8 cellular contexts compared by ENCODE assay signal in genomic region chr1:205791568-205792180, GRCh38. TPM values are rescaled to one million over a fixed set of nuclear protein-coding genes. Genes with fewer than 3 reads are reported as not detected.
DNase-seq lines count a peak whose midpoint lies in the region; ATAC-seq, FAIRE-seq and TF ChIP-seq lines count a peak whose summit lies in the region.

No MANE protein-coding gene starts in this region.

- no peak for TF ChIP-seq POLR2A in GM12892 (IDR thresholded peaks at IDR 0.05; ENCODE audit: low read depth, low read length)

- H3K4me3 ChIP-seq in KMS-11 (IDR thresholded peaks at IDR 0.05; ENCODE audit: insufficient read depth, low read depth, low read length), result no peak overlapping the region

- H3K4me2 ChIP-seq in KMS-11, result no peak overlapping the region

- H3K27ac ChIP-seq in KMS-11, result no peak overlapping the region
- no peak overlapping the region for H3K27ac ChIP-seq in RWPE1

- TF ChIP-seq CTCF in KMS-11 (conservative IDR thresholded peaks at IDR 0.05; ENCODE audit: low read depth, low read length), result peak; percentile 96
- TF ChIP-seq CTCF in RWPE1 (conservative IDR thresholded peaks at IDR 0.05; ENCODE audit: low read depth), result peak; percentile 75

- no peak overlapping the region for H3K27ac Mint-ChIP-seq in activated naive CD8-positive, alpha-beta T cell treated with anti-CD3 and anti-CD28 coated beads, Interleukin-2, amount 50 U/mL, for 24 hours

- no peaks in the 10 kb centered on the region for H4K20me1 ChIP-seq in KMS-11 (ENCODE audit: insufficient read depth)

- H3K36me3 ChIP-seq in KMS-11 (ENCODE audit: insufficient read depth), result no peaks in the 10 kb centered on the region

- CTCF ChIA-PET in RWPE1 (lab: Yijun Ruan, JAX), result interaction anchor here (0.5 to 7.3 kb wide), 49 partner anchors 8 to 1955 kb away, joined by 3 to 107 read pairs (median 5); partner anchors contain the start of genes NUCKS1 and SLC26A9

- ATAC-seq in activated naive CD8-positive, alpha-beta T cell treated with anti-CD3 and anti-CD28 coated beads, Interleukin-2, amount 50 U/mL, for 24 hours, result peak; percentile 94
- ATAC-seq in left cardiac atrium (peak; percentile 85 to 87), sciatic nerve (peak; percentile 92), GM21360 (IDR thresholded peaks at IDR 0.05; ENCODE audit: unreplicated experiment) (no peak)

- H3K9ac ChIP-seq in KMS-11, result no peak overlapping the region

- DNase-seq in ACHN, result peak; percentile 65
- DNase-seq in GM12892 (ENCODE audit: insufficient read length), result peak; percentile 62
- peak; percentile 88 for DNase-seq in RWPE1 (ENCODE audit: low spot score)
- peak; percentile 63 for DNase-seq in activated naive CD8-positive, alpha-beta T cell treated with anti-CD3 and anti-CD28 coated beads, Interleukin-2, amount 50 U/mL, for 24 hours
- peak; percentile 63 for DNase-seq in left cardiac atrium
- DNase-seq in sciatic nerve (ENCODE audit: low spot score), result peak; percentile 82

- no peaks in the 10 kb centered on the region for H3K9me3 Mint-ChIP-seq in activated naive CD8-positive, alpha-beta T cell treated with anti-CD3 and anti-CD28 coated beads, Interleukin-2, amount 50 U/mL, for 24 hours

- H2AFZ ChIP-seq in KMS-11 (ENCODE audit: low read depth), result no peak overlapping the region

- H3K36me3 Mint-ChIP-seq in activated naive CD8-positive, alpha-beta T cell treated with anti-CD3 and anti-CD28 coated beads, Interleukin-2, amount 50 U/mL, for 24 hours (ENCODE audit: low read depth), result peaks cover 14% of the 10 kb centered on the region

- intact Hi-C loops in left cardiac atrium (cut with DNase I), result loop anchor here (5.0 to 10.0 kb wide), 4 partner anchors 121 to 313 kb away; no protein-coding TSS in a partner anchor
- intact Hi-C loops in sciatic nerve (cut with DNase I), result loop anchor here (5.0 to 10.0 kb wide), 2 partner anchors 186 to 313 kb away; no protein-coding TSS in a partner anchor

- H3K4me1 Mint-ChIP-seq in activated naive CD8-positive, alpha-beta T cell treated with anti-CD3 and anti-CD28 coated beads, Interleukin-2, amount 50 U/mL, for 24 hours, result peaks cover 5% of the 10 kb centered on the region

- in situ Hi-C loops in ACHN (cut with HindIII; ENCODE audit: low pct_ligation_motif_present, low pct_unique_long_range_greater_than_20kb, low sequenced_read_pairs), result no loop called here

- no peaks in the 10 kb centered on the region for H3K27me3 ChIP-seq in KMS-11 (ENCODE audit: insufficient read depth, low read depth)

- no peaks in the 10 kb centered on the region for H3K27me3 Mint-ChIP-seq in activated naive CD8-positive, alpha-beta T cell treated with anti-CD3 and anti-CD28 coated beads, Interleukin-2, amount 50 U/mL, for 24 hours

- no peak overlapping the region for H3K4me3 Mint-ChIP-seq in activated naive CD8-positive, alpha-beta T cell treated with anti-CD3 and anti-CD28 coated beads, Interleukin-2, amount 50 U/mL, for 24 hours

- POLR2A ChIA-PET in RWPE1 (lab: Yijun Ruan, JAX; ENCODE audit: low non-redundant PET), result no interaction called here

- FAIRE-seq in GM12892 (lab: Jason Lieb, UNC), result peak; percentile 81

- H3K79me2 ChIP-seq in KMS-11 (ENCODE audit: insufficient read depth, low read depth), result no peaks in the 10 kb centered on the region

- no peaks in the 10 kb centered on the region for H3K4me1 ChIP-seq in KMS-11 (ENCODE audit: low read depth, poor library complexity, severe bottlenecking)

RNA-seq across cellular contexts. Expression of gene RAB29, which starts 16.4 kb away (rescaled TPM):
- polyA plus RNA-seq in GM12892 (2012; ENCODE audit: missing spikeins), result 14.0 TPM
- total RNA-seq in left cardiac atrium (10 to 100 TPM; 13.1 to 18.7 TPM), sciatic nerve (17.6 TPM)

RNA-seq across cellular contexts. Expression of gene SLC41A1, which starts 21.3 kb away (rescaled TPM):
- 3.0 TPM for polyA plus RNA-seq in GM12892 (2012; ENCODE audit: missing spikeins)
- 100 to 1,000 TPM; 162 to 206 TPM for total RNA-seq in left cardiac atrium
- 44.0 TPM for total RNA-seq in sciatic nerve

RNA-seq across cellular contexts. Expression of gene NUCKS1, which starts 41.7 kb away (rescaled TPM):
- polyA plus RNA-seq in GM12892 (2012; ENCODE audit: missing spikeins), result 56.8 TPM
- total RNA-seq in left cardiac atrium, result 100 to 1,000 TPM; 162 to 221 TPM
- 193 TPM for total RNA-seq in sciatic nerve

RNA-seq across cellular contexts. Expression of gene PM20D1, which starts 58.3 kb away (rescaled TPM):
- polyA plus RNA-seq in GM12892 (2012; ENCODE audit: missing spikeins), result 0.34 TPM
- total RNA-seq in left cardiac atrium (under 1 TPM; 0.31 to 0.91 TPM), sciatic nerve (3.9 TPM)
